Comparison of ENCODE assay signal across 11 cellular contexts in the genomic region with DNA sequence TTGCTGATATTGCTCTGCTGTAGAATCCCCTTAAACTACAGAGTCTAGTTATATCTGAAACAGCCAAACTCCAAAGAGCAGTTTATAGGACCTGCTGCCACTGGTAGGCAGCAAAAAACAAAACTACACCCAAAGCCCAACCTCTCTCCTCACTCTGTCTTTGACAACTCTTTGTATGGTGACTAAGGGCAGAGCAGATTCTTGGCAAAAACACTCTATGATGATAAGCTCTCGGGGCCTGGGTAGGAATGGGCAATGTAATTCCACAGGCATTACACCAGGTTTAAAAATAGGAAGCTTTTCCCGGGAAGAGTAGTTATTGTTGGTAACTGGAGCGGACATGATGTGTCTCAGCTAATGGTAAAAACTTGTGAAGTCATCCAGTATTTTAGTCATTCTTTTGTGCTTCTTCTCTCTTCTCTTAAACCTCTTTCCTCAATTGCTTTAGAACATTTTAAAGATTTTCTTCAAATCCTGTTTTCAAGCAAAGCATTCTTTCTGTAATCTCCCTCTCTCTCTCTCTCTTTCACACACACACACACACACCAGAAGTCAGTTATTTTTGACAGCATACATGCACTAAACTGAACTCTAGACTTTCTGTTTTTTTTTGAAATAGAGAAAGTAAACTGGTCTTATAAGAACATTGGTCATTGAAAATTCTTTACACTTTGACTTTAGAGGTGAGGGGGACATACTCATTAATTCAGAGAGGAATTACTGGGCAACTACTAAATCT.
DNase-seq lines count a peak whose midpoint lies in the region; ATAC-seq, FAIRE-seq and TF ChIP-seq lines count a peak whose summit lies in the region.
"Had no signal": no experiment of that assay in that cellular context is flagged by ENCODE, and none has a peak within 500 bp of the region (broad histone marks: within the 10 kb centered on the region; RNA-seq: fewer than 3 reads in every experiment).

No MANE protein-coding gene starts in this region.

- H3K36me3 ChIP-seq in HepG2 (replicated peaks in 1 of 2; ENCODE audit: control insufficient read depth in 1 of 2, insufficient read depth in 2 of 2, low read length in 2 of 2) (no peaks in the 10 kb centered on the region), Peyer's patch (no peaks in the 10 kb centered on the region)

- H3K9me3 ChIP-seq in HepG2 (ENCODE audit: low read length) (peaks cover 16% of the 10 kb centered on the region), Peyer's patch (peaks cover 0 to 5% (median 0%) of the 10 kb centered on the region in 4 donors)

- H2AFZ ChIP-seq in HepG2 (ENCODE audit: low read length), result no peak overlapping the region

- H3K27ac ChIP-seq in HepG2 (ENCODE audit: extremely low read length, insufficient read depth, low read length) (no peak overlapping the region), Peyer's patch (peak overlapping the region in 1 of 4 donors; percentile 35)

- ATAC-seq in omental fat pad (ENCODE audit: low FRiP score) (peak; percentile 96), HepG2 (no peak), GM21619 (IDR thresholded peaks at IDR 0.05; ENCODE audit: unreplicated experiment) (no peak)

- no peak for TF ChIP-seq RAD21 in HepG2 (CRISPR knock-in tag; IDR thresholded peaks at IDR 0.05)

- no peak overlapping the region for H3K9ac ChIP-seq in HepG2 (ENCODE audit: insufficient read depth, low read depth, low read length)

- WGBS in HepG2 (ENCODE audit: low lambda C conversion rate), result 0% methylated on average over 3 of the region's 3 CpGs

- POLR2A ChIA-PET in HepG2 (lab: Yijun Ruan, JAX), result no interaction called here

- H3K4me1 ChIP-seq in HepG2 (ENCODE audit: insufficient read depth, low read length), result no peaks in the 10 kb centered on the region
- H3K4me1 ChIP-seq in Peyer's patch, result no peaks in the 10 kb centered on the region

- no peaks in the 10 kb centered on the region for H4K20me1 ChIP-seq in HepG2 (ENCODE audit: insufficient read depth, low read length)

- TF ChIP-seq POLR2A in HepG2 (IDR thresholded peaks at IDR 0.05; ENCODE audit: insufficient read depth in 1 of 2, low read depth in 2 of 2, low read length in 2 of 2), result no peak
- no peak for TF ChIP-seq POLR2A in Peyer's patch (IDR thresholded peaks at IDR 0.05)

- CTCF ChIA-PET in HepG2 (lab: Yijun Ruan, JAX; ENCODE audit: low intra/inter-chr PET ratio, low total read pairs), result no interaction called here

- no peak overlapping the region for H3K4me2 ChIP-seq in HepG2 (ENCODE audit: low read depth, low read length)

- DNase-seq in AG08396 (ENCODE audit: low spot score) (peak; percentile 42), RCC 7860 (ENCODE audit: low spot score) (peak; percentile 8), fibroblast of the aortic adventitia (ENCODE audit: low read depth) (peak; percentile 98), omental fat pad (ENCODE audit: low spot score) (no peak), HepG2 (ENCODE audit: low spot score) (no peak), NCI-H2171 (lab: John Stamatoyannopoulos, UW) (no peak), Peyer's patch (no peak)
- DNase-seq: activated CD4-positive, CD25-positive, alpha-beta regulatory T cell; Karpas-422 had no signal

- intact Hi-C loops in HepG2 (cut with micrococcal nuclease; ENCODE audit: unreplicated experiment), result no loop called here

- H3K27me3 ChIP-seq in HepG2 (ENCODE audit: control insufficient read depth in 1 of 2, insufficient read depth in 2 of 2, low read length in 2 of 2) (no peaks in the 10 kb centered on the region), Peyer's patch (no peaks in the 10 kb centered on the region)

- no TSS peak for BruUV-seq in HepG2 (replicated peaks; lab: Mats Ljungman, UMichigan)

- H3K79me2 ChIP-seq in HepG2 (ENCODE audit: insufficient read depth, low read length), result no peaks in the 10 kb centered on the region

- TF ChIP-seq EP300 in HepG2 (IDR thresholded peaks at IDR 0.05; ENCODE audit: low read depth in 2 of 2, low read length in 2 of 2) (no peak), HepG2 (CRISPR knock-in tag; IDR thresholded peaks at IDR 0.05; ENCODE audit: borderline replicate concordance) (no peak)

- TF ChIP-seq CTCF in fibroblast of the aortic adventitia (IDR thresholded peaks at IDR 0.05; ENCODE audit: insufficient read depth, low read length) (peak; percentile 36), omental fat pad (IDR thresholded peaks at IDR 0.05) (no peak), HepG2 (CRISPR knock-in tag; IDR thresholded peaks at IDR 0.05) (no peak), Peyer's patch (IDR thresholded peaks at IDR 0.05) (no peak)

- H3K4me3 ChIP-seq in fibroblast of the aortic adventitia (ENCODE audit: low read depth, low read length) (no peak overlapping the region), HepG2 (replicated peaks in 1 of 3; ENCODE audit: insufficient read depth in 1 of 3, low read depth in 2 of 3, low read length in 3 of 3) (no peak overlapping the region), Peyer's patch (no peak overlapping the region)
- H3K4me3 ChIP-seq: skin epidermis had no signal

- in situ Hi-C loops in HepG2 (cut with HindIII; ENCODE audit: extremely low pct_ligation_motif_present, low pct_unique_long_range_greater_than_20kb), result no loop called here

- no peak for FAIRE-seq in RCC 7860 (lab: Jason Lieb, UNC)
- no peak for FAIRE-seq in HepG2 (lab: Jason Lieb, UNC)

TF ChIP-seq in HepG2, 621 proteins besides CTCF, POLR2A, EP300 and RAD21:
- TF ChIP-seq, protein P1, sequence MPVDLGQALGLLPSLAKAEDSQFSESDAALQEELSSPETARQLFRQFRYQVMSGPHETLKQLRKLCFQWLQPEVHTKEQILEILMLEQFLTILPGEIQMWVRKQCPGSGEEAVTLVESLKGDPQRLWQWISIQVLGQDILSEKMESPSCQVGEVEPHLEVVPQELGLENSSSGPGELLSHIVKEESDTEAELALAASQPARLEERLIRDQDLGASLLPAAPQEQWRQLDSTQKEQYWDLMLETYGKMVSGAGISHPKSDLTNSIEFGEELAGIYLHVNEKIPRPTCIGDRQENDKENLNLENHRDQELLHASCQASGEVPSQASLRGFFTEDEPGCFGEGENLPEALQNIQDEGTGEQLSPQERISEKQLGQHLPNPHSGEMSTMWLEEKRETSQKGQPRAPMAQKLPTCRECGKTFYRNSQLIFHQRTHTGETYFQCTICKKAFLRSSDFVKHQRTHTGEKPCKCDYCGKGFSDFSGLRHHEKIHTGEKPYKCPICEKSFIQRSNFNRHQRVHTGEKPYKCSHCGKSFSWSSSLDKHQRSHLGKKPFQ (CRISPR knock-in tag; IDR thresholded peaks at IDR 0.05; ENCODE audit: insufficient replicate concordance), result no peak
- TF ChIP-seq, protein P2, sequence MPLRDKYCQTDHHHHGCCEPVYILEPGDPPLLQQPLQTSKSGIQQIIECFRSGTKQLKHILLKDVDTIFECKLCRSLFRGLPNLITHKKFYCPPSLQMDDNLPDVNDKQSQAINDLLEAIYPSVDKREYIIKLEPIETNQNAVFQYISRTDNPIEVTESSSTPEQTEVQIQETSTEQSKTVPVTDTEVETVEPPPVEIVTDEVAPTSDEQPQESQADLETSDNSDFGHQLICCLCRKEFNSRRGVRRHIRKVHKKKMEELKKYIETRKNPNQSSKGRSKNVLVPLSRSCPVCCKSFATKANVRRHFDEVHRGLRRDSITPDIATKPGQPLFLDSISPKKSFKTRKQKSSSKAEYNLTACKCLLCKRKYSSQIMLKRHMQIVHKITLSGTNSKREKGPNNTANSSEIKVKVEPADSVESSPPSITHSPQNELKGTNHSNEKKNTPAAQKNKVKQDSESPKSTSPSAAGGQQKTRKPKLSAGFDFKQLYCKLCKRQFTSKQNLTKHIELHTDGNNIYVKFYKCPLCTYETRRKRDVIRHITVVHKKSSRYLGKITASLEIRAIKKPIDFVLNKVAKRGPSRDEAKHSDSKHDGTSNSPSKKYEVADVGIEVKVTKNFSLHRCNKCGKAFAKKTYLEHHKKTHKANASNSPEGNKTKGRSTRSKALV (CRISPR knock-in tag; IDR thresholded peaks at IDR 0.05), result no peak
- no peak for TF ChIP-seq ATF1 (CRISPR knock-in tag; IDR thresholded peaks at IDR 0.05)
- no peak for TF ChIP-seq ZNF780A (CRISPR knock-in tag; IDR thresholded peaks at IDR 0.05)

Comparison
In these comparisons a context has a peak if more than half of its experiments do, and no peak if none do; other contexts are left out.
1. DNase-seq: peak in AG08396 (single experiment), RCC 7860 (single experiment) and fibroblast of the aortic adventitia (single experiment); none in omental fat pad (single experiment), HepG2 (single experiment), NCI-H2171 (single experiment) and Peyer's patch (0 of 3).